ENCODE assay signal across 3 cellular contexts in genomic region chr3:94063497-94064119, GRCh38.
A peak's percentile ranks its signal among the peaks of the same experiment; 100 is the strongest.
TF ChIP-seq lines count a peak whose summit lies in the region.

No MANE protein-coding gene starts in this region.

TF ChIP-seq in IMR-90, 13 proteins besides CTCF, POLR2A, EP300 and RAD21:
- TF ChIP-seq MXI1 (IDR thresholded peaks at IDR 0.05; ENCODE audit: borderline replicate concordance, low read depth, low read length) (no peak), FOS (IDR thresholded peaks at IDR 0.05; ENCODE audit: low read depth, low read length) (no peak), BHLHE40 (IDR thresholded peaks at IDR 0.05; ENCODE audit: low read depth, low read length) (no peak), MAZ (IDR thresholded peaks at IDR 0.05; ENCODE audit: borderline replicate concordance, low read depth, low read length) (no peak)
- TF ChIP-seq, protein P1, sequence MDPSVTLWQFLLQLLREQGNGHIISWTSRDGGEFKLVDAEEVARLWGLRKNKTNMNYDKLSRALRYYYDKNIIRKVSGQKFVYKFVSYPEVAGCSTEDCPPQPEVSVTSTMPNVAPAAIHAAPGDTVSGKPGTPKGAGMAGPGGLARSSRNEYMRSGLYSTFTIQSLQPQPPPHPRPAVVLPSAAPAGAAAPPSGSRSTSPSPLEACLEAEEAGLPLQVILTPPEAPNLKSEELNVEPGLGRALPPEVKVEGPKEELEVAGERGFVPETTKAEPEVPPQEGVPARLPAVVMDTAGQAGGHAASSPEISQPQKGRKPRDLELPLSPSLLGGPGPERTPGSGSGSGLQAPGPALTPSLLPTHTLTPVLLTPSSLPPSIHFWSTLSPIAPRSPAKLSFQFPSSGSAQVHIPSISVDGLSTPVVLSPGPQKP (IDR thresholded peaks at IDR 0.05; ENCODE audit: borderline replicate concordance, low read depth, low read length) = no peak

TF ChIP-seq in K562, 482 proteins besides CTCF, POLR2A, EP300 and RAD21:
- TF ChIP-seq JUN (IDR thresholded peaks at IDR 0.05; ENCODE audit: borderline replicate concordance, low read depth, low read length) (no peak), JUN (CRISPR knock-in tag; IDR thresholded peaks at IDR 0.05; ENCODE audit: borderline replicate concordance) (no peak), L3MBTL2 (IDR thresholded peaks at IDR 0.05) (peak; percentile 39; the same call in 1 of the 2 replicates), NFYB (IDR thresholded peaks at IDR 0.05; ENCODE audit: extremely low read depth, insufficient read length) (no peak)
- TF ChIP-seq, protein P2, sequence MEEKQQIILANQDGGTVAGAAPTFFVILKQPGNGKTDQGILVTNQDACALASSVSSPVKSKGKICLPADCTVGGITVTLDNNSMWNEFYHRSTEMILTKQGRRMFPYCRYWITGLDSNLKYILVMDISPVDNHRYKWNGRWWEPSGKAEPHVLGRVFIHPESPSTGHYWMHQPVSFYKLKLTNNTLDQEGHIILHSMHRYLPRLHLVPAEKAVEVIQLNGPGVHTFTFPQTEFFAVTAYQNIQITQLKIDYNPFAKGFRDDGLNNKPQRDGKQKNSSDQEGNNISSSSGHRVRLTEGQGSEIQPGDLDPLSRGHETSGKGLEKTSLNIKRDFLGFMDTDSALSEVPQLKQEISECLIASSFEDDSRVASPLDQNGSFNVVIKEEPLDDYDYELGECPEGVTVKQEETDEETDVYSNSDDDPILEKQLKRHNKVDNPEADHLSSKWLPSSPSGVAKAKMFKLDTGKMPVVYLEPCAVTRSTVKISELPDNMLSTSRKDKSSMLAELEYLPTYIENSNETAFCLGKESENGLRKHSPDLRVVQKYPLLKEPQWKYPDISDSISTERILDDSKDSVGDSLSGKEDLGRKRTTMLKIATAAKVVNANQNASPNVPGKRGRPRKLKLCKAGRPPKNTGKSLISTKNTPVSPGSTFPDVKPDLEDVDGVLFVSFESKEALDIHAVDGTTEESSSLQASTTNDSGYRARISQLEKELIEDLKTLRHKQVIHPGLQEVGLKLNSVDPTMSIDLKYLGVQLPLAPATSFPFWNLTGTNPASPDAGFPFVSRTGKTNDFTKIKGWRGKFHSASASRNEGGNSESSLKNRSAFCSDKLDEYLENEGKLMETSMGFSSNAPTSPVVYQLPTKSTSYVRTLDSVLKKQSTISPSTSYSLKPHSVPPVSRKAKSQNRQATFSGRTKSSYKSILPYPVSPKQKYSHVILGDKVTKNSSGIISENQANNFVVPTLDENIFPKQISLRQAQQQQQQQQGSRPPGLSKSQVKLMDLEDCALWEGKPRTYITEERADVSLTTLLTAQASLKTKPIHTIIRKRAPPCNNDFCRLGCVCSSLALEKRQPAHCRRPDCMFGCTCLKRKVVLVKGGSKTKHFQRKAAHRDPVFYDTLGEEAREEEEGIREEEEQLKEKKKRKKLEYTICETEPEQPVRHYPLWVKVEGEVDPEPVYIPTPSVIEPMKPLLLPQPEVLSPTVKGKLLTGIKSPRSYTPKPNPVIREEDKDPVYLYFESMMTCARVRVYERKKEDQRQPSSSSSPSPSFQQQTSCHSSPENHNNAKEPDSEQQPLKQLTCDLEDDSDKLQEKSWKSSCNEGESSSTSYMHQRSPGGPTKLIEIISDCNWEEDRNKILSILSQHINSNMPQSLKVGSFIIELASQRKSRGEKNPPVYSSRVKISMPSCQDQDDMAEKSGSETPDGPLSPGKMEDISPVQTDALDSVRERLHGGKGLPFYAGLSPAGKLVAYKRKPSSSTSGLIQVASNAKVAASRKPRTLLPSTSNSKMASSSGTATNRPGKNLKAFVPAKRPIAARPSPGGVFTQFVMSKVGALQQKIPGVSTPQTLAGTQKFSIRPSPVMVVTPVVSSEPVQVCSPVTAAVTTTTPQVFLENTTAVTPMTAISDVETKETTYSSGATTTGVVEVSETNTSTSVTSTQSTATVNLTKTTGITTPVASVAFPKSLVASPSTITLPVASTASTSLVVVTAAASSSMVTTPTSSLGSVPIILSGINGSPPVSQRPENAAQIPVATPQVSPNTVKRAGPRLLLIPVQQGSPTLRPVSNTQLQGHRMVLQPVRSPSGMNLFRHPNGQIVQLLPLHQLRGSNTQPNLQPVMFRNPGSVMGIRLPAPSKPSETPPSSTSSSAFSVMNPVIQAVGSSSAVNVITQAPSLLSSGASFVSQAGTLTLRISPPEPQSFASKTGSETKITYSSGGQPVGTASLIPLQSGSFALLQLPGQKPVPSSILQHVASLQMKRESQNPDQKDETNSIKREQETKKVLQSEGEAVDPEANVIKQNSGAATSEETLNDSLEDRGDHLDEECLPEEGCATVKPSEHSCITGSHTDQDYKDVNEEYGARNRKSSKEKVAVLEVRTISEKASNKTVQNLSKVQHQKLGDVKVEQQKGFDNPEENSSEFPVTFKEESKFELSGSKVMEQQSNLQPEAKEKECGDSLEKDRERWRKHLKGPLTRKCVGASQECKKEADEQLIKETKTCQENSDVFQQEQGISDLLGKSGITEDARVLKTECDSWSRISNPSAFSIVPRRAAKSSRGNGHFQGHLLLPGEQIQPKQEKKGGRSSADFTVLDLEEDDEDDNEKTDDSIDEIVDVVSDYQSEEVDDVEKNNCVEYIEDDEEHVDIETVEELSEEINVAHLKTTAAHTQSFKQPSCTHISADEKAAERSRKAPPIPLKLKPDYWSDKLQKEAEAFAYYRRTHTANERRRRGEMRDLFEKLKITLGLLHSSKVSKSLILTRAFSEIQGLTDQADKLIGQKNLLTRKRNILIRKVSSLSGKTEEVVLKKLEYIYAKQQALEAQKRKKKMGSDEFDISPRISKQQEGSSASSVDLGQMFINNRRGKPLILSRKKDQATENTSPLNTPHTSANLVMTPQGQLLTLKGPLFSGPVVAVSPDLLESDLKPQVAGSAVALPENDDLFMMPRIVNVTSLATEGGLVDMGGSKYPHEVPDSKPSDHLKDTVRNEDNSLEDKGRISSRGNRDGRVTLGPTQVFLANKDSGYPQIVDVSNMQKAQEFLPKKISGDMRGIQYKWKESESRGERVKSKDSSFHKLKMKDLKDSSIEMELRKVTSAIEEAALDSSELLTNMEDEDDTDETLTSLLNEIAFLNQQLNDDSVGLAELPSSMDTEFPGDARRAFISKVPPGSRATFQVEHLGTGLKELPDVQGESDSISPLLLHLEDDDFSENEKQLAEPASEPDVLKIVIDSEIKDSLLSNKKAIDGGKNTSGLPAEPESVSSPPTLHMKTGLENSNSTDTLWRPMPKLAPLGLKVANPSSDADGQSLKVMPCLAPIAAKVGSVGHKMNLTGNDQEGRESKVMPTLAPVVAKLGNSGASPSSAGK (IDR thresholded peaks at IDR 0.05) = peak; percentile 46
- TF ChIP-seq, protein P3, sequence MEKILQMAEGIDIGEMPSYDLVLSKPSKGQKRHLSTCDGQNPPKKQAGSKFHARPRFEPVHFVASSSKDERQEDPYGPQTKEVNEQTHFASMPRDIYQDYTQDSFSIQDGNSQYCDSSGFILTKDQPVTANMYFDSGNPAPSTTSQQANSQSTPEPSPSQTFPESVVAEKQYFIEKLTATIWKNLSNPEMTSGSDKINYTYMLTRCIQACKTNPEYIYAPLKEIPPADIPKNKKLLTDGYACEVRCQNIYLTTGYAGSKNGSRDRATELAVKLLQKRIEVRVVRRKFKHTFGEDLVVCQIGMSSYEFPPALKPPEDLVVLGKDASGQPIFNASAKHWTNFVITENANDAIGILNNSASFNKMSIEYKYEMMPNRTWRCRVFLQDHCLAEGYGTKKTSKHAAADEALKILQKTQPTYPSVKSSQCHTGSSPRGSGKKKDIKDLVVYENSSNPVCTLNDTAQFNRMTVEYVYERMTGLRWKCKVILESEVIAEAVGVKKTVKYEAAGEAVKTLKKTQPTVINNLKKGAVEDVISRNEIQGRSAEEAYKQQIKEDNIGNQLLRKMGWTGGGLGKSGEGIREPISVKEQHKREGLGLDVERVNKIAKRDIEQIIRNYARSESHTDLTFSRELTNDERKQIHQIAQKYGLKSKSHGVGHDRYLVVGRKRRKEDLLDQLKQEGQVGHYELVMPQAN (IDR thresholded peaks at IDR 0.05; ENCODE audit: borderline replicate concordance) = peak; percentile 18; the same call in 1 of the 2 replicates
TF ChIP-seq in K562: peak in this region for 3.

TF ChIP-seq in GM12891, 5 proteins besides CTCF, POLR2A, EP300 and RAD21:
- TF ChIP-seq POU2F2 (IDR thresholded peaks at IDR 0.05; ENCODE audit: low read depth, low read length) = no peak
- no peak for TF ChIP-seq SPI1 (IDR thresholded peaks at IDR 0.05; ENCODE audit: low read depth, low read length)
- no peak for TF ChIP-seq TAF1 (IDR thresholded peaks at IDR 0.05; ENCODE audit: low read depth, low read length)
- TF ChIP-seq POLR2AphosphoS5 (IDR thresholded peaks at IDR 0.05; ENCODE audit: low read depth, low read length) = no peak
- TF ChIP-seq PAX5 (IDR thresholded peaks at IDR 0.05; ENCODE audit: insufficient read depth, low read length, severe bottlenecking) = no peak
